In the genomic region with DNA sequence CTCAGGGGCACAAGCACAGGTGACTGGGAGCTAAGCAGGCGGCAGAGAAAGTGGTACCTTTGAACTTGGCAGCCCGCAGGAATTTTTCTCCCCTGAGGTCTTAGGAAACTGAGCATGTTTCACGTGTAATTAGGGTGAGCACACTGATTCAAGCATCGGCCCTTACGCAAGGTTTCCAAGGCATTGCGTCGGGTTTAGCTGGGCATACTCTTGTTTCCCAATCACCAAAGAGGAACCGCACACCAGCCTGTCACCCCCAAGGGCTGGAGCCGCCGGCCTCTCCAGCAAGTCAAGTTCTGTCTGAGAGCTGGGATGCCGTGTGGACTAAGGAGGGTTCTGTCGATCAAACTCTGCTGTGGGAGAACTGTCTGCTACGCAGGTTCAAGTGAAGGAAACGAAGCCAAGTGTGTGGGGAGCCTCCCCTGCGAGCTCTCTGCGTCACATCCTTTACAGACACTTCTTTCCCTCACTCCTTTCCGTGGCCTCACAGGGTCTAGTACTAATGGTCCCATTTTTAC, we compare ENCODE assay signal across 8 cellular contexts. TPM values are rescaled to one million over a fixed set of nuclear protein-coding genes. Genes with fewer than 3 reads are reported as not detected.
A peak's percentile ranks its signal among the peaks of the same experiment; 100 is the strongest.
DNase-seq lines count a peak whose midpoint lies in the region; ATAC-seq and TF ChIP-seq lines count a peak whose summit lies in the region.

No MANE protein-coding gene starts in this region.

- TF ChIP-seq CTCF in astrocyte of the spinal cord (IDR thresholded peaks at IDR 0.05; ENCODE audit: low read depth, low read length) (no peak), right atrium auricular region (IDR thresholded peaks at IDR 0.05) (no peak)

- ATAC-seq in GM18861 (IDR thresholded peaks at IDR 0.05; ENCODE audit: unreplicated experiment) (no peak), HG02970 (IDR thresholded peaks at IDR 0.05; ENCODE audit: low FRiP score, unreplicated experiment) (no peak), GM18909 (IDR thresholded peaks at IDR 0.05; ENCODE audit: poor library complexity, unreplicated experiment) (no peak)

- H3K4me3 ChIP-seq in astrocyte of the spinal cord (ENCODE audit: low read depth, low read length) (no peak overlapping the region), right atrium auricular region (no peak overlapping the region)

- DNase-seq in GF-D8 (lab: John Stamatoyannopoulos, UW) (peak; percentile 77), astrocyte of the spinal cord (ENCODE audit: low read depth, low spot score) (peak; percentile 76), right atrium auricular region (ENCODE audit: low spot score) (peak; percentile 86), renal cortical epithelial cell (ENCODE audit: low read depth) (peak; percentile 95), SW 1271 (lab: John Stamatoyannopoulos, UW) (no peak)

- in situ Hi-C loops in astrocyte of the spinal cord (cut with HindIII; ENCODE audit: low sequenced_read_pairs) = no loop called here

- H3K9me3 ChIP-seq in right atrium auricular region = no peaks in the 10 kb centered on the region

- H3K4me1 ChIP-seq in right atrium auricular region = peaks cover 0 to 45% of the 10 kb centered on the region in 2 donors

- H3K36me3 ChIP-seq in right atrium auricular region = peaks cover 17% of the 10 kb centered on the region

- peak overlapping the region; percentile 60 to 66 for H3K27ac ChIP-seq in right atrium auricular region

- H3K27me3 ChIP-seq in right atrium auricular region = no peaks in the 10 kb centered on the region

RNA-seq across cellular contexts. Expression of gene ERGIC1, which starts 53.0 kb away (rescaled TPM):
- total RNA-seq in right atrium auricular region (100 to 1,000 TPM in 1 of 2 donors, 10 to 100 TPM in 1; 70.7 to 113 TPM), renal cortical epithelial cell (143 and 240 TPM in 2 replicates)

Comparison
In these comparisons a context has a peak if more than half of its experiments do, and no peak if none do; other contexts are left out.
1. DNase-seq: peak in GF-D8 (single experiment), astrocyte of the spinal cord (single experiment), right atrium auricular region (single experiment) and renal cortical epithelial cell (single experiment); none in SW 1271 (0 of 2).